ENCODE assay signal across 10 cellular contexts in the genomic region with DNA sequence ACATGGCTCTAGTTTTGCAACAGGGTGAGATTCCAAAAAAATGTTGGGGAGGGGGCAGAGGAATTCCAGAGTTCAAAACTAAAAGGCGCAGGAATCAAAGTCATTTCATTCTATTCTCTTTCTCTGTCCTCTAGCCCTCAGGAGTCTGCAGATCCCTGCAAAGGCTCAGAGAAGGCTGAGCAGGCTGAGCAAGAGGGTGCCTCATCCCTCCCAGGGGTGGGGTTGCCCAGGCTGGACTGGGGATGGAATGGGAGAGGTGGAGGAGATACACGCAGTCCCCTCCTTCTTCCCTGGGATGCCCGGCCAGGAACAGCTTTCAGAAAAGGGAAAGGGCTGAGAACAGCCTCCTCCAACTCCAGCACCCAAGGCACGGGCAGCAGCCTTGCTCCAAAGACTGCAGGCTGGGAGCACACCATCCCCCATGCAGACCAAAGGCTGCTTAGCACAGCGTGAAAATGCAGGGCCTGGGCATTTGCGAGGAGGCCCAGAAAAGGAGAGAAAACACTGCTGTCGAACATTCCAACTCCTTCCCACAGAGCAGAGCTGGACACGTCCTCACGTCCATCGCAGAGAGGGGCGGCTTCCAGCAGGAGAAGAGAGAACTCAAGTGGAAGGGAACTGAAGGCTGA. TPM values are rescaled to one million over a fixed set of nuclear protein-coding genes. Genes with fewer than 3 reads are reported as not detected.
A peak's percentile ranks its signal among the peaks of the same experiment; 100 is the strongest.
DNase-seq lines count a peak whose midpoint lies in the region; ATAC-seq and TF ChIP-seq lines count a peak whose summit lies in the region.
"Had no signal": no experiment of that assay in that cellular context is flagged by ENCODE, and none has a peak within 500 bp of the region (broad histone marks: within the 10 kb centered on the region; RNA-seq: fewer than 3 reads in every experiment).

No MANE protein-coding gene starts in this region.

- no peak overlapping the region for H3K4ac ChIP-seq in mesenchymal stem cell (ENCODE audit: low read depth in 1 of 2, low read length in 2 of 2)

- H3K4me3 Mint-ChIP-seq in CD8-positive, alpha-beta memory T cell: no peak overlapping the region

- no peak overlapping the region for H3K27ac Mint-ChIP-seq in CD8-positive, alpha-beta memory T cell

- CTCF ChIA-PET in CD8-positive, alpha-beta memory T cell (lab: Charles Lee): no interaction called here

- TF ChIP-seq CTCF in Loucy (conservative IDR thresholded peaks at IDR 0.05; ENCODE audit: low read length) (no peak), epithelial cell of esophagus (IDR thresholded peaks at IDR 0.05; ENCODE audit: insufficient read depth, low read depth, low read length, missing control alignments) (no peak), suprapubic skin (IDR thresholded peaks at IDR 0.05) (no peak)

- H3K9ac ChIP-seq in Loucy (ENCODE audit: low read depth, low read length, poor library complexity, severe bottlenecking) (peak overlapping the region; percentile 64), mesenchymal stem cell (ENCODE audit: low read length) (peak overlapping the region; percentile 72)

- no peaks in the 10 kb centered on the region for H3K9me3 Mint-ChIP-seq in CD8-positive, alpha-beta memory T cell

- H3K36me3 Mint-ChIP-seq in CD8-positive, alpha-beta memory T cell: no peaks in the 10 kb centered on the region

- H2AFZ ChIP-seq in Loucy (ENCODE audit: low read length): no peak overlapping the region
- H2AFZ ChIP-seq in mesenchymal stem cell (ENCODE audit: low read depth, low read length): no peak overlapping the region

- ATAC-seq in GM21786 (IDR thresholded peaks at IDR 0.05; ENCODE audit: unreplicated experiment) (no peak), GM21423 (IDR thresholded peaks at IDR 0.05; ENCODE audit: unreplicated experiment) (no peak)
- ATAC-seq: K562 had no signal

- peak overlapping the region; percentile 72 for H3K4me3 ChIP-seq in Loucy (ENCODE audit: low read length, poor library complexity, severe bottlenecking)
- no peak overlapping the region for H3K4me3 ChIP-seq in epithelial cell of esophagus (ENCODE audit: low read length)
- peak overlapping the region in 1 of 2 experiments; percentile 65 for H3K4me3 ChIP-seq in mesenchymal stem cell (ENCODE audit: insufficient read depth in 1 of 2, low read depth in 1 of 2, low read length in 2 of 2)
- H3K4me3 ChIP-seq in suprapubic skin: no peak overlapping the region
- H3K4me3 ChIP-seq in CD8-positive, alpha-beta memory T cell (ENCODE audit: low read length): no peak overlapping the region
- H3K4me3 ChIP-seq: K562 had no signal

- H2BK15ac ChIP-seq in mesenchymal stem cell (ENCODE audit: low read depth, poor library complexity, severe bottlenecking): no peak overlapping the region

- H2BK120ac ChIP-seq in mesenchymal stem cell (ENCODE audit: low read depth, low read length): no peak overlapping the region

- peak overlapping the region in 1 of 2 experiments; percentile 42 for H2BK12ac ChIP-seq in mesenchymal stem cell (ENCODE audit: low read length in 2 of 2)

- 0 out of 2 replicates have a peak, but pooled peaks cover 7% of the 10 kb centered on the region for H3F3A ChIP-seq in Loucy (ENCODE audit: low read depth)

- peaks cover 14 to 19% of the 10 kb centered on the region in 2 donors for H3K27me3 Mint-ChIP-seq in CD8-positive, alpha-beta memory T cell

- peaks cover 0 to 6% (median 3%) of the 10 kb centered on the region in 3 donors for H3K4me1 Mint-ChIP-seq in CD8-positive, alpha-beta memory T cell

- H3K79me1 ChIP-seq in mesenchymal stem cell (replicated peaks; ENCODE audit: low read length, poor library complexity, severe bottlenecking): peaks cover 31% of the 10 kb centered on the region

- H3K9me2 ChIP-seq in Loucy (replicated peaks; ENCODE audit: low read depth, low read length): no peaks in the 10 kb centered on the region

- no peak overlapping the region for H2BK5ac ChIP-seq in mesenchymal stem cell (ENCODE audit: low read depth, low read length, poor library complexity, severe bottlenecking)

- H3K27ac ChIP-seq in mesenchymal stem cell (ENCODE audit: low read length, poor library complexity, severe bottlenecking) (peak overlapping the region; percentile 28), suprapubic skin (peak overlapping the region; percentile 67)
- no peak overlapping the region for H3K27ac ChIP-seq in CD8-positive, alpha-beta memory T cell (ENCODE audit: low read depth, low read length)

- H3K4me2 ChIP-seq in Loucy (ENCODE audit: low read depth, low read length, poor library complexity, severe bottlenecking) (peak overlapping the region; percentile 95), mesenchymal stem cell (ENCODE audit: low read length, poor library complexity, severe bottlenecking) (peak overlapping the region; percentile 40)

- TF ChIP-seq POLR2A in suprapubic skin (IDR thresholded peaks at IDR 0.05): no peak

- 20% methylated on average over 9 of the region's 11 CpGs for WGBS in mesenchymal stem cell
- 52% methylated on average over 11 of the region's 11 CpGs for whole genome bisulfite sequencing in suprapubic skin

- no peaks in the 10 kb centered on the region for H4K20me1 ChIP-seq in Loucy (ENCODE audit: insufficient read depth, low read length, poor library complexity, severe bottlenecking)

- H3K79me2 ChIP-seq in Loucy (ENCODE audit: insufficient read depth, low read length): no peaks in the 10 kb centered on the region

- no peak overlapping the region for H4K91ac ChIP-seq in mesenchymal stem cell (ENCODE audit: low read length)

- no peak overlapping the region for H3K23ac ChIP-seq in mesenchymal stem cell (ENCODE audit: low read length in 2 of 2)

- TF ChIP-seq EP300 in suprapubic skin (IDR thresholded peaks at IDR 0.05): no peak

- POLR2A ChIA-PET in CD8-positive, alpha-beta memory T cell (lab: Charles Lee): no interaction called here

- peak; percentile 66 for DNase-seq in epithelial cell of esophagus (ENCODE audit: low read depth)
- peak; percentile 59 for DNase-seq in mesenchymal stem cell
- peak in 1 of 2 donors; percentile 61 for DNase-seq in suprapubic skin (ENCODE audit: low spot score in 2 of 2)
- no peak for DNase-seq in CD8-positive, alpha-beta memory T cell
- DNase-seq in dedifferentiated amniotic fluid mesenchymal stem cell (ENCODE audit: extremely low spot score): no peak
- DNase-seq: hippocampal formation had no signal

- H3K27me3 ChIP-seq in Loucy (ENCODE audit: insufficient read depth, low read length, poor library complexity, severe bottlenecking) (no peaks in the 10 kb centered on the region), mesenchymal stem cell (ENCODE audit: control insufficient read depth in 1 of 2, insufficient read depth in 1 of 2, low read length in 2 of 2) (no peaks in the 10 kb centered on the region), suprapubic skin (no peaks in the 10 kb centered on the region)
- H3K27me3 ChIP-seq in CD8-positive, alpha-beta memory T cell (ENCODE audit: insufficient read depth, low read length, poor library complexity, severe bottlenecking): no peaks in the 10 kb centered on the region

- peak overlapping the region in 1 of 2 experiments; percentile 66 for H3K14ac ChIP-seq in mesenchymal stem cell (ENCODE audit: low read length in 2 of 2)

- H3K18ac ChIP-seq in mesenchymal stem cell (ENCODE audit: low read depth in 1 of 2, low read length in 2 of 2): no peak overlapping the region

- peaks cover 47% of the 10 kb centered on the region for H3K4me1 ChIP-seq in Loucy (ENCODE audit: insufficient read depth, low read length, poor library complexity, severe bottlenecking)
- H3K4me1 ChIP-seq in mesenchymal stem cell (ENCODE audit: control insufficient read depth, insufficient read depth, low read depth, low read length): peaks cover 43% of the 10 kb centered on the region
- peaks cover 64% of the 10 kb centered on the region for H3K4me1 ChIP-seq in suprapubic skin
- no peaks in the 10 kb centered on the region for H3K4me1 ChIP-seq in CD8-positive, alpha-beta memory T cell (ENCODE audit: insufficient read depth, low read length)

- no peak overlapping the region for H4K8ac ChIP-seq in mesenchymal stem cell (ENCODE audit: low read length)

- no peak overlapping the region for H2AK5ac ChIP-seq in mesenchymal stem cell (ENCODE audit: low read length, severe bottlenecking)

- no peaks in the 10 kb centered on the region for H3K9me3 ChIP-seq in Loucy (ENCODE audit: insufficient read depth, low read depth, low read length)
- no peaks in the 10 kb centered on the region for H3K9me3 ChIP-seq in mesenchymal stem cell (ENCODE audit: control insufficient read depth, low read length)
- H3K9me3 ChIP-seq in suprapubic skin: no peaks in the 10 kb centered on the region
- no peaks in the 10 kb centered on the region for H3K9me3 ChIP-seq in CD8-positive, alpha-beta memory T cell (ENCODE audit: low read length)

- H3K36me3 ChIP-seq in Loucy (ENCODE audit: insufficient read depth, low read length) (no peaks in the 10 kb centered on the region), mesenchymal stem cell (ENCODE audit: control insufficient read depth in 1 of 2, insufficient read depth in 2 of 2, low read depth in 1 of 2, low read length in 2 of 2) (peaks cover 0 to 31% of the 10 kb centered on the region in 2 experiments), suprapubic skin (no peaks in the 10 kb centered on the region)
- H3K36me3 ChIP-seq in CD8-positive, alpha-beta memory T cell (ENCODE audit: insufficient read depth, low read length): no peaks in the 10 kb centered on the region

RNA-seq across cellular contexts. Expression of a gene that starts 51.8 kb away (rescaled TPM):
- 8.0 TPM for polyA plus RNA-seq in mesenchymal stem cell (2013, experiment 1 of 2)
- polyA plus RNA-seq in mesenchymal stem cell (2013, experiment 2 of 2): 6.6 TPM
- total RNA-seq in suprapubic skin: 1 to 10 TPM; 1.7 to 6.5 (median 4.1) TPM
- total RNA-seq in CD8-positive, alpha-beta memory T cell: under 1 TPM; 0.04 to 0.13 TPM
- not detected for polyA plus RNA-seq in CD8-positive, alpha-beta memory T cell

Comparison
In these comparisons a context has a peak if more than half of its experiments do, and no peak if none do; other contexts are left out.
1. DNase-seq: peak in epithelial cell of esophagus (single experiment) and mesenchymal stem cell (single experiment); none in CD8-positive, alpha-beta memory T cell (0 of 5) and dedifferentiated amniotic fluid mesenchymal stem cell (single experiment).